Comparison of ENCODE assay signal across 7 cellular contexts in the genomic region with DNA sequence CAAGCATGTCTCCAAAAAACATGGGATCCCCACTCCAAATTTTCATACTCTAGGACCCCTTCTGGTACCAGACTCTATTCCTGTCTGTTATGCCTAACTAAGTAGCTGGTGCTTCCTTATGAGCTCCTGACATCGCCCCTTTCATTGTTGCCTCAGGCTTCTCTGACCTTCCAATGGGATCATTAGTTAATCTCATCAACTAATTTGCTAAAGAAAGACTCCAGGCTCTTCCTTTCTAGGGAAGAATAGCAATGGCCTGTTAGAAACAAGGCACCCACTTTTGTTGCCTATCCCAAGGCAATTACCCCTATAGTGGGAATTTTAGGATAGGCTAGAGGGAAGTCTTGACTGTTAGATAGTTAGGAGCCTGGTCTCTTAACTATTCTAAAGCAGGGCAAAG.
"Had no signal": no experiment of that assay in that cellular context is flagged by ENCODE, and none has a peak within 500 bp of the region (broad histone marks: within the 10 kb centered on the region; RNA-seq: fewer than 3 reads in every experiment).

No MANE protein-coding gene starts in this region.

- H3K4me1 ChIP-seq: HAP-1 had no signal

- H3K9me3 Mint-ChIP-seq: HFFc6 had no signal

- H3K9me3 ChIP-seq: HAP-1 had no signal

- H3K4me3 Mint-ChIP-seq: HFFc6 had no signal

- H3K4me3 ChIP-seq: HAP-1, K562 had no signal

- ATAC-seq: HCT116, K562 had no signal

- H3K36me3 ChIP-seq: HAP-1 had no signal

- H3K27ac Mint-ChIP-seq: HFFc6 had no signal

- DNase-seq: GOT3, H7, HFFc6, IMR-90 had no signal
